Comparison of ENCODE assay signal across 3 cellular contexts in the genomic region with DNA sequence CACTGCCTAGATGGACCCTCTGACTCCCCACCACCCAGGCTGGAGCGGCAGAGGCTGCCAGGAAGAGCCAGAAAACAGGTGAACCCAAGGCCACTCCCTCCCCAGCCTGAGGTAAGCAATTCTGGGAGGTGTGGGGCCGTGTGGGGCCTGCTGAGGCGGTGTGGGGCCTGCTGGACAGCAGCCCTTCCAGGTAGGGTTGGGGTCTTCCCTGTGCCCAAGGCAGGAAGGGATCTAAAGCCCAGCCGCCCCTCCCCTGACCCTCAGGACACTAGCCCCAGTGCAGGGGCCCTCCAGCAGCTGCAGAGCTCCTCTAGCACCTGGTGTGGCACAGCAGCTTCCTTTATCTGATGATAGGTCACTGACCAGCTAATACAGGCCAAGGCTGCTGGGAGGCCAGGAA.
A peak's percentile ranks its signal among the peaks of the same experiment; 100 is the strongest.
TF ChIP-seq lines count a peak whose summit lies in the region.

No MANE protein-coding gene starts in this region.

TF ChIP-seq in GM23338, 12 proteins besides CTCF, POLR2A, EP300 and RAD21 (continued from another document and continues in another):
- TF ChIP-seq, protein P1, sequence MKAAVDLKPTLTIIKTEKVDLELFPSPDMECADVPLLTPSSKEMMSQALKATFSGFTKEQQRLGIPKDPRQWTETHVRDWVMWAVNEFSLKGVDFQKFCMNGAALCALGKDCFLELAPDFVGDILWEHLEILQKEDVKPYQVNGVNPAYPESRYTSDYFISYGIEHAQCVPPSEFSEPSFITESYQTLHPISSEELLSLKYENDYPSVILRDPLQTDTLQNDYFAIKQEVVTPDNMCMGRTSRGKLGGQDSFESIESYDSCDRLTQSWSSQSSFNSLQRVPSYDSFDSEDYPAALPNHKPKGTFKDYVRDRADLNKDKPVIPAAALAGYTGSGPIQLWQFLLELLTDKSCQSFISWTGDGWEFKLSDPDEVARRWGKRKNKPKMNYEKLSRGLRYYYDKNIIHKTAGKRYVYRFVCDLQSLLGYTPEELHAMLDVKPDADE (IDR thresholded peaks at IDR 0.05), result no peak
- no peak for TF ChIP-seq JUNB (IDR thresholded peaks at IDR 0.05; ENCODE audit: unreplicated experiment)
- no peak for TF ChIP-seq POLR2AphosphoS5 (IDR thresholded peaks at IDR 0.05; ENCODE audit: low read depth)
- no peak for TF ChIP-seq EZH2phosphoT487 (IDR thresholded peaks at IDR 0.05; ENCODE audit: unreplicated experiment)
- TF ChIP-seq ZNF331 (CRISPR knock-in tag; IDR thresholded peaks at IDR 0.05; ENCODE audit: low read depth), result no peak
- TF ChIP-seq, protein P2, sequence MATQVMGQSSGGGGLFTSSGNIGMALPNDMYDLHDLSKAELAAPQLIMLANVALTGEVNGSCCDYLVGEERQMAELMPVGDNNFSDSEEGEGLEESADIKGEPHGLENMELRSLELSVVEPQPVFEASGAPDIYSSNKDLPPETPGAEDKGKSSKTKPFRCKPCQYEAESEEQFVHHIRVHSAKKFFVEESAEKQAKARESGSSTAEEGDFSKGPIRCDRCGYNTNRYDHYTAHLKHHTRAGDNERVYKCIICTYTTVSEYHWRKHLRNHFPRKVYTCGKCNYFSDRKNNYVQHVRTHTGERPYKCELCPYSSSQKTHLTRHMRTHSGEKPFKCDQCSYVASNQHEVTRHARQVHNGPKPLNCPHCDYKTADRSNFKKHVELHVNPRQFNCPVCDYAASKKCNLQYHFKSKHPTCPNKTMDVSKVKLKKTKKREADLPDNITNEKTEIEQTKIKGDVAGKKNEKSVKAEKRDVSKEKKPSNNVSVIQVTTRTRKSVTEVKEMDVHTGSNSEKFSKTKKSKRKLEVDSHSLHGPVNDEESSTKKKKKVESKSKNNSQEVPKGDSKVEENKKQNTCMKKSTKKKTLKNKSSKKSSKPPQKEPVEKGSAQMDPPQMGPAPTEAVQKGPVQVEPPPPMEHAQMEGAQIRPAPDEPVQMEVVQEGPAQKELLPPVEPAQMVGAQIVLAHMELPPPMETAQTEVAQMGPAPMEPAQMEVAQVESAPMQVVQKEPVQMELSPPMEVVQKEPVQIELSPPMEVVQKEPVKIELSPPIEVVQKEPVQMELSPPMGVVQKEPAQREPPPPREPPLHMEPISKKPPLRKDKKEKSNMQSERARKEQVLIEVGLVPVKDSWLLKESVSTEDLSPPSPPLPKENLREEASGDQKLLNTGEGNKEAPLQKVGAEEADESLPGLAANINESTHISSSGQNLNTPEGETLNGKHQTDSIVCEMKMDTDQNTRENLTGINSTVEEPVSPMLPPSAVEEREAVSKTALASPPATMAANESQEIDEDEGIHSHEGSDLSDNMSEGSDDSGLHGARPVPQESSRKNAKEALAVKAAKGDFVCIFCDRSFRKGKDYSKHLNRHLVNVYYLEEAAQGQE (IDR thresholded peaks at IDR 0.05; ENCODE audit: unreplicated experiment), result no peak
- TF ChIP-seq CREB1 (CRISPR knock-in tag; IDR thresholded peaks at IDR 0.05; ENCODE audit: low read depth), result no peak
- no peak for TF ChIP-seq STAT1 (IDR thresholded peaks at IDR 0.05; ENCODE audit: unreplicated experiment)
- TF ChIP-seq ZNF114 (CRISPR knock-in tag; IDR thresholded peaks at IDR 0.05), result no peak

TF ChIP-seq in HEK293, 187 proteins besides CTCF, POLR2A, EP300 and RAD21:
- TF ChIP-seq, protein P2 (tag by site-specific recombination; IDR thresholded peaks at IDR 0.05), result 0 out of 2 replicates have a peak, but pooled peaks have one; percentile 18
- no peak for TF ChIP-seq ZNF510 (tag by site-specific recombination; IDR thresholded peaks at IDR 0.05; ENCODE audit: insufficient replicate concordance)

TF ChIP-seq in H1, 55 proteins besides CTCF, POLR2A, EP300 and RAD21 (continued from another document):
- TF ChIP-seq PHF8 (conservative IDR thresholded peaks at IDR 0.05; ENCODE audit: low read depth, low read length), result no peak
- no peak for TF ChIP-seq TCF12 (IDR thresholded peaks at IDR 0.05; ENCODE audit: low read depth, low read length)
- no peak for TF ChIP-seq TAF7 (optimal IDR thresholded peaks at IDR 0.05; ENCODE audit: borderline replicate concordance, low read depth, low read length)
- TF ChIP-seq NRF1 (IDR thresholded peaks at IDR 0.05; ENCODE audit: low read depth, low read length), result no peak
- TF ChIP-seq SIN3A (conservative IDR thresholded peaks at IDR 0.05 in 1 of 2, IDR thresholded peaks at IDR 0.05 in 1 of 2; ENCODE audit: low read depth in 1 of 2, low read length in 2 of 2), result no peak
- TF ChIP-seq, protein P3, sequence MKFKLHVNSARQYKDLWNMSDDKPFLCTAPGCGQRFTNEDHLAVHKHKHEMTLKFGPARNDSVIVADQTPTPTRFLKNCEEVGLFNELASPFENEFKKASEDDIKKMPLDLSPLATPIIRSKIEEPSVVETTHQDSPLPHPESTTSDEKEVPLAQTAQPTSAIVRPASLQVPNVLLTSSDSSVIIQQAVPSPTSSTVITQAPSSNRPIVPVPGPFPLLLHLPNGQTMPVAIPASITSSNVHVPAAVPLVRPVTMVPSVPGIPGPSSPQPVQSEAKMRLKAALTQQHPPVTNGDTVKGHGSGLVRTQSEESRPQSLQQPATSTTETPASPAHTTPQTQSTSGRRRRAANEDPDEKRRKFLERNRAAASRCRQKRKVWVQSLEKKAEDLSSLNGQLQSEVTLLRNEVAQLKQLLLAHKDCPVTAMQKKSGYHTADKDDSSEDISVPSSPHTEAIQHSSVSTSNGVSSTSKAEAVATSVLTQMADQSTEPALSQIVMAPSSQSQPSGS (IDR thresholded peaks at IDR 0.05; ENCODE audit: low read length), result no peak
- no peak for TF ChIP-seq SAP30 (IDR thresholded peaks at IDR 0.05; ENCODE audit: insufficient read depth, insufficient replicate concordance, low read length)
- no peak for TF ChIP-seq RBBP5 (IDR thresholded peaks at IDR 0.05; ENCODE audit: borderline replicate concordance, low read depth, low read length)
